In genomic region chr20:38138086-38138777, GRCh38 we compare ENCODE assay signal across 13 cellular contexts.
"Had no signal": no experiment of that assay in that cellular context is flagged by ENCODE, and none has a peak within 500 bp of the region (broad histone marks: within the 10 kb centered on the region; RNA-seq: fewer than 3 reads in every experiment).

No MANE protein-coding gene starts in this region.

- H3K27me3 ChIP-seq: neutrophil, vagina had no signal

- H3K9me3 ChIP-seq: neutrophil, vagina had no signal

- H3K4me3 Mint-ChIP-seq: activated naive CD4-positive, alpha-beta T cell treated with anti-CD3 and anti-CD28 coated beads, Interleukin-2, amount 10 ng/mL, durations not matched to agents 7 days and 5 days; activated T-cell treated with anti-CD3 and anti-CD28 coated beads, Interleukin-2, amount 50 U/mL, for 24 hours; endodermal cell; naive B cell had no signal

- ATAC-seq: activated CD4-positive, CD25-positive, alpha-beta regulatory T cell treated with anti-CD3 and anti-CD28 coated beads, Interleukin-2, amount 50 U/mL, for 24 hours; right cardiac atrium had no signal

- H3K36me3 ChIP-seq: neutrophil had no signal

- H3K27ac Mint-ChIP-seq: activated naive CD4-positive, alpha-beta T cell treated with anti-CD3 and anti-CD28 coated beads, Interleukin-2, amount 10 ng/mL, durations not matched to agents 7 days and 5 days; activated T-cell treated with anti-CD3 and anti-CD28 coated beads, Interleukin-2, amount 50 U/mL, for 24 hours; endodermal cell had no signal

- H3K4me3 ChIP-seq: lung, vagina had no signal

- H3K27ac ChIP-seq: neutrophil, parathyroid adenoma, vagina had no signal

- H3K9me3 Mint-ChIP-seq: activated naive CD4-positive, alpha-beta T cell treated with anti-CD3 and anti-CD28 coated beads, Interleukin-2, amount 10 ng/mL, durations not matched to agents 7 days and 5 days; activated T-cell treated with anti-CD3 and anti-CD28 coated beads, Interleukin-2, amount 50 U/mL, for 24 hours; endodermal cell; naive B cell had no signal

- DNase-seq: activated CD4-positive, alpha-beta T cell treated with anti-CD3 and anti-CD28 coated beads, Interleukin-2, amount 50 U/mL, for 4 hours; activated naive CD4-positive, alpha-beta T cell treated with anti-CD3 and anti-CD28 coated beads, Interleukin-2, amount 10 ng/mL, durations not matched to agents 7 days and 5 days; activated T-cell treated with anti-CD3 and anti-CD28 coated beads, Interleukin-2, amount 50 U/mL, for 24 hours; endodermal cell; hippocampal formation; naive B cell; stimulated activated CD4-positive, alpha-beta T cell treated with anti-CD3 and anti-CD28 coated beads, Interleukin-1b, Interleukin-23, amount 100 ng/mL, for 48 hours had no signal

- H3K36me3 Mint-ChIP-seq: activated naive CD4-positive, alpha-beta T cell treated with anti-CD3 and anti-CD28 coated beads, Interleukin-2, amount 10 ng/mL, durations not matched to agents 7 days and 5 days; naive B cell had no signal

- H3K27me3 Mint-ChIP-seq: activated naive CD4-positive, alpha-beta T cell treated with anti-CD3 and anti-CD28 coated beads, Interleukin-2, amount 10 ng/mL, durations not matched to agents 7 days and 5 days; activated T-cell treated with anti-CD3 and anti-CD28 coated beads, Interleukin-2, amount 50 U/mL, for 24 hours had no signal
